ENCODE assay signal across 7 cellular contexts in the genomic region with DNA sequence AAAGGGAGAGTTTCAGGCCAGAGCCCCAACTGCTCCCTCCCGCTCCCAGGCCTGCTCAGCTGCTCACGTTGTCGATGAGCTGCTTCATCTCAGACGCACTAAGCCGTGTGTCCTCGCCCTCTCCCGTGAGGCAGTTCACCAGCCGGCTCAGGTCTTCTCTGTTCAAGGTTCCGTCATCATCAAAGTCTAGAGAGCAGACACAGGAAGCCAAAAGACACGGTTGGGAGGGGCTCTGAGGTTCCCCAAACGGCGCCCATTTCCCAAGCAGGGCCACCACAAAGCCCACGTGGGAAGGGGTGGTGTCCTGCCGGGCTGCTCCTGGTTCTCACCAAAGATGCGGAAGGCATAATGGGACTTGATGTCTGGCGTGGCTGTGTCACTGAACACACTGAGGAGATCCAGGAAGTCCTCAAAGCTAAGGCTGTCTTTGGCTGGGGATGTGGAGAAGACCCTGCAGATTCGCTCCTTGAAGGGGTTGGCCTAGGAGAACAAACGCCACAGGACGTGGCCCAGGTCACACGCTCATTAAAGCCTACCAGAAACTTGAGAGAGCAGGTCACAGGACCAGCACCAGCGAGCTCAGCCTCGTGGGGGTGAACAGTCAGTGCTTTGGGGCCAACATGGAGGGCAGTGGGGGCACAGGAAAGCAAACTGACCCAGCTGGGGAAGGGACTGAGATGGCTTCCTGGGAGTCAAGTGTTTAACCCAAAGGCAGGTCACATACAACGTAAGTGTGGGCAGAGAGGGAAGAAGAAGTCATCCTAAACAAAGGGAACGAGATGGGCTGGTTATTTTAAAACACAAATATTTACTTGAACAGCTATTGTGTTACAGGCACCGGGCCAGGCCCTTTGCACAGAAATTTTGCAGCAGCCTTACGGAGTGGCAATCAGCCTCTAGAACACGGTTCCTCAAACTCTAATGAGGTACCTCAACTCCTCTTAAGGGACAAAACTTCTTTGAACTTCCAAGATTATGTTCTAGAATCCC. TPM values are rescaled to one million over a fixed set of nuclear protein-coding genes. Genes with fewer than 3 reads are reported as not detected.
A peak's percentile ranks its signal among the peaks of the same experiment; 100 is the strongest.
DNase-seq lines count a peak whose midpoint lies in the region; ATAC-seq, FAIRE-seq and TF ChIP-seq lines count a peak whose summit lies in the region.

No MANE protein-coding gene starts in this region.

- TF ChIP-seq CTCF in HepG2 (CRISPR knock-in tag; IDR thresholded peaks at IDR 0.05): no peak

- H3K79me2 ChIP-seq in HepG2 (ENCODE audit: insufficient read depth, low read length): peaks cover 8% of the 10 kb centered on the region

- no peak for TF ChIP-seq POLR2A in HepG2 (IDR thresholded peaks at IDR 0.05; ENCODE audit: insufficient read depth in 1 of 2, low read depth in 2 of 2, low read length in 2 of 2)

- POLR2A ChIA-PET in HepG2 (lab: Yijun Ruan, JAX): no interaction called here

- 87% methylated on average over 17 of the region's 27 CpGs for WGBS in HepG2 (ENCODE audit: low lambda C conversion rate)

- H3K27ac ChIP-seq in HepG2 (ENCODE audit: extremely low read length, insufficient read depth, low read length): no peak overlapping the region

- H3K4me1 ChIP-seq in HepG2 (ENCODE audit: insufficient read depth, low read length): peaks cover 28% of the 10 kb centered on the region

- DNase-seq in MV-4-11 (lab: John Stamatoyannopoulos, UW) (peak; percentile 85), activated T-cell treated with anti-CD3 and anti-CD28 coated beads for 24 hours (ENCODE audit: low read depth) (peak; percentile 55), HepG2 (ENCODE audit: low spot score) (no peak), NCI-H2196 treated with DMSO at 0.1 percent for 48 hours (lab: John Stamatoyannopoulos, UW; ENCODE audit: unreplicated experiment) (no peak)
- DNase-seq in stimulated activated CD8-positive, alpha-beta memory T cell treated with anti-CD3 and anti-CD28 coated beads, Interleukin-2, amount 100 ng/mL, for 1 hour (ENCODE audit: low read depth in 2 of 2): peak; percentile 54 to 62

- intact Hi-C loops in HepG2 (cut with micrococcal nuclease; ENCODE audit: unreplicated experiment): loop anchor here (5.0 kb wide), 1 partner anchor 36 kb away; a partner anchor contains a TSS

- in situ Hi-C loops in HepG2 (cut with HindIII; ENCODE audit: extremely low pct_ligation_motif_present, low pct_unique_long_range_greater_than_20kb): no loop called here

- no TSS peak for BruUV-seq in HepG2 (replicated peaks; lab: Mats Ljungman, UMichigan)

- no peak overlapping the region for H3K9ac ChIP-seq in HepG2 (ENCODE audit: insufficient read depth, low read depth, low read length)

- H3K36me3 ChIP-seq in HepG2 (replicated peaks in 1 of 2; ENCODE audit: control insufficient read depth in 1 of 2, insufficient read depth in 2 of 2, low read length in 2 of 2): peaks cover 11 to 38% of the 10 kb centered on the region in 2 experiments

- FAIRE-seq in HepG2 (lab: Jason Lieb, UNC): no peak

- H4K20me1 ChIP-seq in HepG2 (ENCODE audit: insufficient read depth, low read length): no peaks in the 10 kb centered on the region

- no peak overlapping the region for H2AFZ ChIP-seq in HepG2 (ENCODE audit: low read length)

- H3K27me3 ChIP-seq in HepG2 (ENCODE audit: control insufficient read depth in 1 of 2, insufficient read depth in 2 of 2, low read length in 2 of 2): no peaks in the 10 kb centered on the region; a peak in 1 of 5 replicates

- TF ChIP-seq RAD21 in HepG2 (CRISPR knock-in tag; IDR thresholded peaks at IDR 0.05): no peak

- H3K9me3 ChIP-seq in HepG2 (ENCODE audit: low read length): no peaks in the 10 kb centered on the region

- TF ChIP-seq EP300 in HepG2 (IDR thresholded peaks at IDR 0.05; ENCODE audit: low read depth in 2 of 2, low read length in 2 of 2) (no peak), HepG2 (CRISPR knock-in tag; IDR thresholded peaks at IDR 0.05; ENCODE audit: borderline replicate concordance) (no peak)

- no peak overlapping the region for H3K4me3 ChIP-seq in HepG2 (replicated peaks in 1 of 3; ENCODE audit: insufficient read depth in 1 of 3, low read depth in 2 of 3, low read length in 3 of 3)

- no peak for ATAC-seq in HepG2
- ATAC-seq in GM21515 (IDR thresholded peaks at IDR 0.05; ENCODE audit: unreplicated experiment): no peak
- no peak for ATAC-seq in GM18858 (IDR thresholded peaks at IDR 0.05; ENCODE audit: unreplicated experiment)

- CTCF ChIA-PET in HepG2 (lab: Yijun Ruan, JAX; ENCODE audit: low intra/inter-chr PET ratio, low total read pairs): interaction anchor here (1.4 kb wide), 1 partner anchor 88 kb away, joined by 3 read pairs; no protein-coding TSS in a partner anchor

- H3K4me2 ChIP-seq in HepG2 (ENCODE audit: low read depth, low read length): no peak overlapping the region; the same call in 1 of the 2 replicates

RNA-seq across cellular contexts. Expression of a gene that starts 2.4 kb away (rescaled TPM):
- total RNA-seq in HepG2 (2016; rRNA removed; fragmentation: Illumina TruSeq; extraction: Trizol): 38.7 and 52.4 TPM in 2 replicates
- 18.8 and 20.6 TPM in 2 replicates for total RNA-seq in HepG2 (2016; cell fraction: cytosol; rRNA removed; fragmentation: Illumina TruSeq; extraction: Trizol; ENCODE audit: low read depth)
- total RNA-seq in HepG2 (2016; cell fraction: insoluble cytoplasmic fraction; rRNA removed; fragmentation: Illumina TruSeq; extraction: Trizol): 43.1 and 52.3 TPM in 2 replicates
- 30.4 and 35.8 TPM in 2 replicates for total RNA-seq in HepG2 (2016; cell fraction: membrane; rRNA removed; fragmentation: Illumina TruSeq; extraction: Trizol)
- total RNA-seq in HepG2 (2016; cell fraction: nucleus; rRNA removed; fragmentation: Illumina TruSeq; extraction: Trizol): 22.1 and 24.2 TPM in 2 replicates
- polyA plus RNA-seq in HepG2 (2011; rRNA removed): 72.7 and 73.6 TPM in 2 replicates
- polyA plus RNA-seq in HepG2 (2011; cell fraction: cytosol; rRNA removed): 50.7 and 83.9 TPM in 2 replicates
- 47.6 and 49.0 TPM in 2 replicates for polyA plus RNA-seq in HepG2 (2011; cell fraction: nucleus; rRNA removed)
- polyA plus RNA-seq in HepG2 (2012): 22.9 and 33.8 TPM in 2 replicates
- 38.0 and 44.9 TPM in 2 replicates for polyA plus RNA-seq in HepG2 (2016; cell fraction: cytosol; fragmentation: Illumina TruSeq; extraction: Trizol; ENCODE audit: low read depth)
- polyA plus RNA-seq in HepG2 (2016; cell fraction: insoluble cytoplasmic fraction; fragmentation: Illumina TruSeq; extraction: Trizol; ENCODE audit: low read depth): 88.2 and 89.6 TPM in 2 replicates
- polyA plus RNA-seq in HepG2 (2016; cell fraction: membrane; fragmentation: Illumina TruSeq; extraction: Trizol; ENCODE audit: low read depth): 44.3 and 53.1 TPM in 2 replicates
- 71.0 and 73.3 TPM in 2 replicates for polyA plus RNA-seq in HepG2 (2016; cell fraction: nucleus; fragmentation: Illumina TruSeq; extraction: Trizol; ENCODE audit: insufficient read depth, low read depth)
- polyA minus RNA-seq in HepG2 (2011; rRNA and poly(A)+ RNA removed; ENCODE audit: low replicate concordance): 45.8 and 91.0 TPM in 2 replicates
- polyA minus RNA-seq in HepG2 (2011; cell fraction: cytosol; rRNA and poly(A)+ RNA removed): 10.3 and 12.9 TPM in 2 replicates
- polyA minus RNA-seq in HepG2 (2011; cell fraction: nucleus; rRNA and poly(A)+ RNA removed): 5.7 TPM in 2 replicates

RNA-seq across cellular contexts. Expression of a gene that starts 2.7 kb away (rescaled TPM):
- total RNA-seq in HepG2 (2016; rRNA removed; fragmentation: Illumina TruSeq; extraction: Trizol): 4.3 and 5.0 TPM in 2 replicates
- total RNA-seq in HepG2 (2016; cell fraction: cytosol; rRNA removed; fragmentation: Illumina TruSeq; extraction: Trizol; ENCODE audit: low read depth): 1.2 TPM in 2 replicates
- 5.0 and 6.6 TPM in 2 replicates for total RNA-seq in HepG2 (2016; cell fraction: insoluble cytoplasmic fraction; rRNA removed; fragmentation: Illumina TruSeq; extraction: Trizol)
- 2.4 and 2.8 TPM in 2 replicates for total RNA-seq in HepG2 (2016; cell fraction: membrane; rRNA removed; fragmentation: Illumina TruSeq; extraction: Trizol)
- 4.7 and 4.8 TPM in 2 replicates for total RNA-seq in HepG2 (2016; cell fraction: nucleus; rRNA removed; fragmentation: Illumina TruSeq; extraction: Trizol)
- 1.5 and 2.2 TPM in 2 replicates for polyA plus RNA-seq in HepG2 (2011; rRNA removed)
- 0.83 and 1.3 TPM in 2 replicates for polyA plus RNA-seq in HepG2 (2011; cell fraction: cytosol; rRNA removed)
- polyA plus RNA-seq in HepG2 (2011; cell fraction: nucleus; rRNA removed): 6.5 and 7.4 TPM in 2 replicates
- 0.84 and 1.2 TPM in 2 replicates for polyA plus RNA-seq in HepG2 (2012)
- 0.17 and 0.42 TPM in 2 replicates for polyA plus RNA-seq in HepG2 (2016; cell fraction: cytosol; fragmentation: Illumina TruSeq; extraction: Trizol; ENCODE audit: low read depth)
- 2.4 and 3.1 TPM in 2 replicates for polyA plus RNA-seq in HepG2 (2016; cell fraction: insoluble cytoplasmic fraction; fragmentation: Illumina TruSeq; extraction: Trizol; ENCODE audit: low read depth)
- 0.72 and 0.86 TPM in 2 replicates for polyA plus RNA-seq in HepG2 (2016; cell fraction: membrane; fragmentation: Illumina TruSeq; extraction: Trizol; ENCODE audit: low read depth)
- polyA plus RNA-seq in HepG2 (2016; cell fraction: nucleus; fragmentation: Illumina TruSeq; extraction: Trizol; ENCODE audit: insufficient read depth, low read depth): 2.7 and 3.3 TPM in 2 replicates
- 18.9 and 23.4 TPM in 2 replicates for polyA minus RNA-seq in HepG2 (2011; rRNA and poly(A)+ RNA removed; ENCODE audit: low replicate concordance)
- polyA minus RNA-seq in HepG2 (2011; cell fraction: cytosol; rRNA and poly(A)+ RNA removed): 1.2 and 3.0 TPM in 2 replicates
- polyA minus RNA-seq in HepG2 (2011; cell fraction: nucleus; rRNA and poly(A)+ RNA removed): 12.5 and 15.4 TPM in 2 replicates

RNA-seq across cellular contexts. Expression of a gene that starts 18.0 kb away (rescaled TPM):
- total RNA-seq in HepG2 (2016; rRNA removed; fragmentation: Illumina TruSeq; extraction: Trizol): 0.29 TPM in 1 of 2 replicates, not detected in the other
- 0.09 TPM in 1 of 2 replicates, not detected in the other for total RNA-seq in HepG2 (2016; cell fraction: cytosol; rRNA removed; fragmentation: Illumina TruSeq; extraction: Trizol; ENCODE audit: low read depth)
- 0.11 TPM in 1 of 2 replicates, not detected in the other for total RNA-seq in HepG2 (2016; cell fraction: insoluble cytoplasmic fraction; rRNA removed; fragmentation: Illumina TruSeq; extraction: Trizol)
- total RNA-seq in HepG2 (2016; cell fraction: membrane; rRNA removed; fragmentation: Illumina TruSeq; extraction: Trizol): 0.21 TPM in 1 of 2 replicates, not detected in the other
- total RNA-seq in HepG2 (2016; cell fraction: nucleus; rRNA removed; fragmentation: Illumina TruSeq; extraction: Trizol): 0.25 TPM in 1 of 2 replicates, not detected in the other
- polyA plus RNA-seq in HepG2 (2011; rRNA removed): 0.07 and 0.08 TPM in 2 replicates
- 0.04 and 0.14 TPM in 2 replicates for polyA plus RNA-seq in HepG2 (2011; cell fraction: cytosol; rRNA removed)
- polyA plus RNA-seq in HepG2 (2011; cell fraction: nucleus; rRNA removed): 0.21 and 0.51 TPM in 2 replicates
- polyA plus RNA-seq in HepG2 (2012): not detected in 2 replicates
- polyA plus RNA-seq in HepG2 (2016; cell fraction: cytosol; fragmentation: Illumina TruSeq; extraction: Trizol; ENCODE audit: low read depth): not detected in 2 replicates
- polyA plus RNA-seq in HepG2 (2016; cell fraction: insoluble cytoplasmic fraction; fragmentation: Illumina TruSeq; extraction: Trizol; ENCODE audit: low read depth): not detected in 2 replicates
- polyA plus RNA-seq in HepG2 (2016; cell fraction: membrane; fragmentation: Illumina TruSeq; extraction: Trizol; ENCODE audit: low read depth): 0.09 TPM in 1 of 2 replicates, not detected in the other
- 0.28 TPM in 1 of 2 replicates, not detected in the other for polyA plus RNA-seq in HepG2 (2016; cell fraction: nucleus; fragmentation: Illumina TruSeq; extraction: Trizol; ENCODE audit: insufficient read depth, low read depth)
- polyA minus RNA-seq in HepG2 (2011; rRNA and poly(A)+ RNA removed; ENCODE audit: low replicate concordance): not detected in 2 replicates
- not detected in 2 replicates for polyA minus RNA-seq in HepG2 (2011; cell fraction: cytosol; rRNA and poly(A)+ RNA removed)
- polyA minus RNA-seq in HepG2 (2011; cell fraction: nucleus; rRNA and poly(A)+ RNA removed): 0.26 TPM in 1 of 2 replicates, not detected in the other

RNA-seq across cellular contexts. Expression of a gene that starts 30.2 kb away (rescaled TPM):
- total RNA-seq in HepG2 (2016; rRNA removed; fragmentation: Illumina TruSeq; extraction: Trizol): 1.3 and 2.1 TPM in 2 replicates
- 2.8 and 3.6 TPM in 2 replicates for total RNA-seq in HepG2 (2016; cell fraction: cytosol; rRNA removed; fragmentation: Illumina TruSeq; extraction: Trizol; ENCODE audit: low read depth)
- 1.8 and 2.7 TPM in 2 replicates for total RNA-seq in HepG2 (2016; cell fraction: insoluble cytoplasmic fraction; rRNA removed; fragmentation: Illumina TruSeq; extraction: Trizol)
- 1.5 and 1.8 TPM in 2 replicates for total RNA-seq in HepG2 (2016; cell fraction: membrane; rRNA removed; fragmentation: Illumina TruSeq; extraction: Trizol)
- 4.4 and 5.3 TPM in 2 replicates for total RNA-seq in HepG2 (2016; cell fraction: nucleus; rRNA removed; fragmentation: Illumina TruSeq; extraction: Trizol)
- polyA plus RNA-seq in HepG2 (2011; rRNA removed): 17.0 and 31.8 TPM in 2 replicates
- polyA plus RNA-seq in HepG2 (2011; cell fraction: cytosol; rRNA removed): 11.3 and 13.8 TPM in 2 replicates
- 63.8 and 71.1 TPM in 2 replicates for polyA plus RNA-seq in HepG2 (2011; cell fraction: nucleus; rRNA removed)
- 11.2 and 22.4 TPM in 2 replicates for polyA plus RNA-seq in HepG2 (2012)
- polyA plus RNA-seq in HepG2 (2016; cell fraction: cytosol; fragmentation: Illumina TruSeq; extraction: Trizol; ENCODE audit: low read depth): 0.40 and 0.47 TPM in 2 replicates
- polyA plus RNA-seq in HepG2 (2016; cell fraction: insoluble cytoplasmic fraction; fragmentation: Illumina TruSeq; extraction: Trizol; ENCODE audit: low read depth): 2.0 and 2.2 TPM in 2 replicates
- 0.70 and 1.2 TPM in 2 replicates for polyA plus RNA-seq in HepG2 (2016; cell fraction: membrane; fragmentation: Illumina TruSeq; extraction: Trizol; ENCODE audit: low read depth)
- 14.4 and 14.8 TPM in 2 replicates for polyA plus RNA-seq in HepG2 (2016; cell fraction: nucleus; fragmentation: Illumina TruSeq; extraction: Trizol; ENCODE audit: insufficient read depth, low read depth)
- polyA minus RNA-seq in HepG2 (2011; rRNA and poly(A)+ RNA removed; ENCODE audit: low replicate concordance): 42.2 and 71.8 TPM in 2 replicates
- polyA minus RNA-seq in HepG2 (2011; cell fraction: cytosol; rRNA and poly(A)+ RNA removed): 25.4 and 35.9 TPM in 2 replicates
- polyA minus RNA-seq in HepG2 (2011; cell fraction: nucleus; rRNA and poly(A)+ RNA removed): 35.4 and 39.4 TPM in 2 replicates

RNA-seq across cellular contexts. Expression of a gene that starts 34.1 kb away (rescaled TPM):
- 63.7 and 77.7 TPM in 2 replicates for total RNA-seq in HepG2 (2016; rRNA removed; fragmentation: Illumina TruSeq; extraction: Trizol)
- total RNA-seq in HepG2 (2016; cell fraction: cytosol; rRNA removed; fragmentation: Illumina TruSeq; extraction: Trizol; ENCODE audit: low read depth): 11.5 and 13.8 TPM in 2 replicates
- total RNA-seq in HepG2 (2016; cell fraction: insoluble cytoplasmic fraction; rRNA removed; fragmentation: Illumina TruSeq; extraction: Trizol): 60.1 and 83.0 TPM in 2 replicates
- 39.4 and 40.9 TPM in 2 replicates for total RNA-seq in HepG2 (2016; cell fraction: membrane; rRNA removed; fragmentation: Illumina TruSeq; extraction: Trizol)
- total RNA-seq in HepG2 (2016; cell fraction: nucleus; rRNA removed; fragmentation: Illumina TruSeq; extraction: Trizol): 26.7 and 28.3 TPM in 2 replicates
- polyA plus RNA-seq in HepG2 (2011; rRNA removed): 39.8 and 44.2 TPM in 2 replicates
- 31.8 and 47.0 TPM in 2 replicates for polyA plus RNA-seq in HepG2 (2011; cell fraction: cytosol; rRNA removed)
- polyA plus RNA-seq in HepG2 (2011; cell fraction: nucleus; rRNA removed): 12.2 and 16.6 TPM in 2 replicates
- 42.4 and 48.2 TPM in 2 replicates for polyA plus RNA-seq in HepG2 (2012)
- polyA plus RNA-seq in HepG2 (2016; cell fraction: cytosol; fragmentation: Illumina TruSeq; extraction: Trizol; ENCODE audit: low read depth): 13.2 and 14.3 TPM in 2 replicates
- 79.7 and 93.5 TPM in 2 replicates for polyA plus RNA-seq in HepG2 (2016; cell fraction: insoluble cytoplasmic fraction; fragmentation: Illumina TruSeq; extraction: Trizol; ENCODE audit: low read depth)
- 29.5 and 31.6 TPM in 2 replicates for polyA plus RNA-seq in HepG2 (2016; cell fraction: membrane; fragmentation: Illumina TruSeq; extraction: Trizol; ENCODE audit: low read depth)
- 39.0 and 42.2 TPM in 2 replicates for polyA plus RNA-seq in HepG2 (2016; cell fraction: nucleus; fragmentation: Illumina TruSeq; extraction: Trizol; ENCODE audit: insufficient read depth, low read depth)
- polyA minus RNA-seq in HepG2 (2011; rRNA and poly(A)+ RNA removed; ENCODE audit: low replicate concordance): 32.4 and 58.8 TPM in 2 replicates
- polyA minus RNA-seq in HepG2 (2011; cell fraction: cytosol; rRNA and poly(A)+ RNA removed): 15.7 and 19.1 TPM in 2 replicates
- polyA minus RNA-seq in HepG2 (2011; cell fraction: nucleus; rRNA and poly(A)+ RNA removed): 11.7 and 13.3 TPM in 2 replicates

Comparison
In these comparisons a context has a peak if more than half of its experiments do, and no peak if none do; other contexts are left out.
1. DNase-seq: peak in MV-4-11 (single experiment), activated T-cell treated with anti-CD3 and anti-CD28 coated beads for 24 hours (single experiment) and stimulated activated CD8-positive, alpha-beta memory T cell treated with anti-CD3 and anti-CD28 coated beads, Interleukin-2, amount 100 ng/mL, for 1 hour (2 of 2); none in HepG2 (single experiment) and NCI-H2196 treated with DMSO at 0.1 percent for 48 hours (single experiment).